13 cellular contexts compared by ENCODE assay signal in the genomic region with DNA sequence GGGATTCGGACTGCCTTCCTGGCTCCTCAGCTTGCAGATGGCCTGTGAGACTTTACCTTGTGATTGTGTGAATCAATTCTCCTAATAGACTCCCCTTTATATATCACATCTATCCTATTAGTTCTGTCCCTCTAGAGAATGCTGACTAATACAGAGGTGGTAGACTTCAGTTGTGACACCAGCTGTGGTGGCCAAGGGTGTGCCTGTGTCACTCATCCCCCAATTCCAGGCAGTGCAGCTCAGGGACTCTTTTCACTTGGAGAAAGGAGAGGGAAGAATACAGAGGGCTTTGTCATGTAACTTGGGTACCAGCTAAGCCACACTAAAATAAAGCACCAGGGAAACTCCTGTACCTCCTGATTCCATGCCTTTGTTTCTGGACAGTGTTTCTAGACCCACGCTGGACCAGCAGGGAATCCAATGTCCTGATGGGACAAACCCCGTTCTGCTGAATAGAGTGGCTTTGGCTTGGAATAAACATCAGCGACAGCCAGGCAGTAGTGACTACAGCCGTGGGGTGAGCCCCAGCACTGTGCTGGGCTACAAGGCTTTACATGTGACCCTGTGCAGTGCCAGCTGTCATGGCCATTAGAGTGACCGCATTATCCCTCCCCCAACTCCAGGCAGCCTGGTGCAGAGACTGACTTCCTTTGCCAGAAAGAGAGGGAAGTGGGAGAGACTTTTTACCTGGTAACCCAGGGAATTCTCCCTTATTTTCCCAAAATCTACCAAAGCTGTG.
"Had no signal": no experiment of that assay in that cellular context is flagged by ENCODE, and none has a peak within 500 bp of the region (broad histone marks: within the 10 kb centered on the region; RNA-seq: fewer than 3 reads in every experiment).

No MANE protein-coding gene starts in this region.

- H3K36me3 ChIP-seq: ascending aorta, neutrophil had no signal

- DNase-seq: activated CD4-positive, alpha-beta T cell treated with anti-CD3 and anti-CD28 coated beads, Interleukin-2, amount 50 U/mL, for 4 hours; activated effector memory CD4-positive, alpha-beta T cell treated with Interleukin-2 at 50 U/mL for 16 hours; activated T-cell treated with anti-CD3 and anti-CD28 coated beads, Interleukin-2, amount 50 U/mL, for 24 hours; foreskin keratinocyte; kidney; naive thymus-derived CD4-positive, alpha-beta T cell; stimulated activated CD4-positive, alpha-beta T cell treated with anti-CD3 and anti-CD28 coated beads, Interleukin-4, amount 100 ng/mL, for 1 hour; stimulated activated CD8-positive, alpha-beta memory T cell treated with anti-CD3 and anti-CD28 coated beads, Interleukin-4, amount 100 ng/mL, for 48 hours; stimulated activated naive CD8-positive, alpha-beta T cell treated with anti-CD3 and anti-CD28 coated beads, Interleukin-15, Interleukin-2, amounts not matched to agents 100 U/mL and 50 U/mL, for 24 hours; T-helper 17 cell had no signal

- H3K4me3 ChIP-seq: ascending aorta had no signal

- ATAC-seq: activated naive CD4-positive, alpha-beta T cell treated with anti-CD3 and anti-CD28 coated beads, Interleukin-2, amount 50 U/mL, for 72 hours; foreskin keratinocyte; naive thymus-derived CD4-positive, alpha-beta T cell; stimulated activated naive CD8-positive, alpha-beta T cell treated with anti-CD3 and anti-CD28 coated beads, Interleukin-15, Interleukin-2, amounts not matched to agents 100 U/mL and 50 U/mL, for 24 hours; T-helper 17 cell had no signal

- H3K9me3 ChIP-seq: ascending aorta, neutrophil had no signal

- H3K27me3 ChIP-seq: ascending aorta, foreskin keratinocyte, neutrophil had no signal

- H3K27ac ChIP-seq: ascending aorta, foreskin keratinocyte, neutrophil had no signal
